32 cellular contexts compared by ENCODE assay signal in the genomic region with DNA sequence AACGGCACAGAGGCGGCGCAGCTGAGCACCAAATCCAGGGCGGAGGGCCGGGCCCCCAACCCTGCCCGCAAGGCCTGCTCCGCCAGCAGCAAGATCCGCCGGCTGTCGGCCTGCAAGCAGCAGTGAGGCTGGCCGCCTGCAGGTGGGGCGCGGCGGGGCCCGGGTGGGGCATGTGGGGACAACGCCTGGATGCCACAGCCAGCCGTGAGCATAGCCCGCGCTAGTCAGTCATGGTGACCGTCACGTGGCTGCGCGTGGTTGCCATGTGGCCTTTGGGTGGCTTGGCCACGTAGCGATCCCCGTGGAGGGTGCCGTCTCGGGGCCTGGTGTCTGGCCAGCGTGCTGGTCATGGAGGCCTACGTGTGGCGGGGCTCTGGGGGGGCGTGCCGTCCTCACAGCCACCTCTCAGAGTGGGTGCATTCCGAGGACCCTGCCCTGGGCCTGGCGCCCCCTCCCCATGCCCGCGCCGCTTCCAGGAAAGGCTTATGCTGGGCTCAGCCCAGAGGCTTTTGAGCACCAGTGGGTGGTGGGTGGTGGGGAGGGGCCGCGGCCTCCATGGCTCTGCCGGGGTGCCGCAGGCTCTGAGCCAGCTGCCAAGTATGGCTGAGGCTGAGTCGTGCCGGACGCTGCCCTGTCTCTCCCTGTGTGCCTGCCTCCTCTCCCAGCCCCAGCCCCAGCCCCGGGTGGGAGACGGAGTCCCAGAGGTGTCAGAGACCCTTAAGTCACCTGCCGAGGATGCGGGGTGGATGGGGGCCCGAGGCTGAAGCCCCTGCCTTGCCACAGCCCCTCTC. TPM values are rescaled to one million over a fixed set of nuclear protein-coding genes. Genes with fewer than 3 reads are reported as not detected.
"Had no signal": no experiment of that assay in that cellular context is flagged by ENCODE, and none has a peak within 500 bp of the region (broad histone marks: within the 10 kb centered on the region; RNA-seq: fewer than 3 reads in every experiment).

No MANE protein-coding gene starts in this region.

- H3K4me3 ChIP-seq: body of pancreas, esophagus squamous epithelium, gastrocnemius medialis, hepatocyte, pancreas, prostate gland, sigmoid colon, stomach, thyroid gland, upper lobe of right lung had no signal

- H3K27me3 Mint-ChIP-seq: activated CD4-positive, alpha-beta memory T cell treated with anti-CD3 and anti-CD28 coated beads, Interleukin-2, amount 10 ng/mL, durations not matched to agents 7 days and 5 days; activated CD4-positive, alpha-beta T cell treated with anti-CD3 and anti-CD28 coated beads, Interleukin-2, amount 10 ng/mL, durations not matched to agents 7 days and 5 days; naive B cell; stimulated activated memory B cell treated with anti-CD40 and anti-IgM and Interleukin-4, amounts not matched to agents 10 μg/mL and 1 μg/mL and 100 μg/mL, for 72 hours had no signal

- H3K4me1 Mint-ChIP-seq: activated CD4-positive, alpha-beta memory T cell treated with anti-CD3 and anti-CD28 coated beads, Interleukin-2, amount 10 ng/mL, durations not matched to agents 7 days and 5 days; activated CD4-positive, alpha-beta T cell treated with anti-CD3 and anti-CD28 coated beads, Interleukin-2, amount 10 ng/mL, durations not matched to agents 7 days and 5 days; naive B cell; stimulated activated memory B cell treated with anti-CD40 and anti-IgM and Interleukin-4, amounts not matched to agents 10 μg/mL and 1 μg/mL and 100 μg/mL, for 72 hours had no signal

- H3K9me3 Mint-ChIP-seq: activated CD4-positive, alpha-beta memory T cell treated with anti-CD3 and anti-CD28 coated beads, Interleukin-2, amount 10 ng/mL, durations not matched to agents 7 days and 5 days; activated CD4-positive, alpha-beta T cell treated with anti-CD3 and anti-CD28 coated beads, Interleukin-2, amount 10 ng/mL, durations not matched to agents 7 days and 5 days; activated naive CD4-positive, alpha-beta T cell treated with anti-CD3 and anti-CD28 coated beads, Interleukin-2, amount 50 U/mL, for 72 hours; activated T-helper 2 cell treated with anti-CD3 and anti-CD28 coated beads, Interferon-gamma antibody, Interleukin-2, Interleukin-4, amounts not matched to agents 10 μg/mL and 5 μg/mL and 100 μg/mL, durations not matched to agents 14 hours and 24 hours and 36 hours; mesothelial cell of epicardium; naive B cell; nephron progenitor cell; stimulated activated memory B cell treated with anti-CD40 and anti-IgM and Interleukin-4, amounts not matched to agents 10 μg/mL and 1 μg/mL and 100 μg/mL, for 72 hours had no signal

- H3K27ac Mint-ChIP-seq: activated CD4-positive, alpha-beta memory T cell treated with anti-CD3 and anti-CD28 coated beads, Interleukin-2, amount 10 ng/mL, durations not matched to agents 7 days and 5 days; activated CD4-positive, alpha-beta T cell treated with anti-CD3 and anti-CD28 coated beads, Interleukin-2, amount 10 ng/mL, durations not matched to agents 7 days and 5 days; activated naive CD4-positive, alpha-beta T cell treated with anti-CD3 and anti-CD28 coated beads, Interleukin-2, amount 50 U/mL, for 72 hours; activated T-helper 2 cell treated with anti-CD3 and anti-CD28 coated beads, Interferon-gamma antibody, Interleukin-2, Interleukin-4, amounts not matched to agents 10 μg/mL and 5 μg/mL and 100 μg/mL, durations not matched to agents 14 hours and 24 hours and 36 hours; mesothelial cell of epicardium; nephron progenitor cell; stimulated activated memory B cell treated with anti-CD40 and anti-IgM and Interleukin-4, amounts not matched to agents 10 μg/mL and 1 μg/mL and 100 μg/mL, for 72 hours had no signal

- H3K27ac ChIP-seq: body of pancreas, epithelial cell of prostate, esophagus squamous epithelium, gastrocnemius medialis, hepatocyte, pancreas, prostate gland, sigmoid colon, thyroid gland, upper lobe of right lung had no signal

- H3K4me1 ChIP-seq: prostate gland, upper lobe of right lung had no signal

- H3K27me3 ChIP-seq: body of pancreas, esophagus squamous epithelium, gastrocnemius medialis, hepatocyte, pancreas, sigmoid colon, stomach, thyroid gland, upper lobe of right lung had no signal

- ATAC-seq: activated naive CD4-positive, alpha-beta T cell treated with anti-CD3 and anti-CD28 coated beads, Interleukin-2, amount 50 U/mL, for 72 hours; body of pancreas; gastrocnemius medialis; left cardiac atrium; pancreas; stimulated activated memory B cell treated with anti-CD40 and anti-IgM and Interleukin-4, amounts not matched to agents 10 μg/mL and 1 μg/mL and 100 μg/mL, for 72 hours; upper lobe of right lung had no signal

- H2AFZ ChIP-seq: hepatocyte had no signal

- H3K4me3 Mint-ChIP-seq: activated CD4-positive, alpha-beta memory T cell treated with anti-CD3 and anti-CD28 coated beads, Interleukin-2, amount 10 ng/mL, durations not matched to agents 7 days and 5 days; activated CD4-positive, alpha-beta T cell treated with anti-CD3 and anti-CD28 coated beads, Interleukin-2, amount 10 ng/mL, durations not matched to agents 7 days and 5 days; mesothelial cell of epicardium; naive B cell; nephron progenitor cell; stimulated activated memory B cell treated with anti-CD40 and anti-IgM and Interleukin-4, amounts not matched to agents 10 μg/mL and 1 μg/mL and 100 μg/mL, for 72 hours had no signal

- H3K9me3 ChIP-seq: body of pancreas, esophagus squamous epithelium, gastrocnemius medialis, pancreas, prostate gland, sigmoid colon, stomach, thyroid gland, upper lobe of right lung had no signal

- H3K36me3 Mint-ChIP-seq: activated naive CD4-positive, alpha-beta T cell treated with anti-CD3 and anti-CD28 coated beads, Interleukin-2, amount 50 U/mL, for 72 hours; naive B cell had no signal

- H3K4me2 ChIP-seq: hepatocyte had no signal

- DNase-seq: activated CD4-positive, alpha-beta memory T cell treated with anti-CD3 and anti-CD28 coated beads, Interleukin-2, amount 10 ng/mL, durations not matched to agents 7 days and 5 days; activated CD4-positive, alpha-beta T cell treated with anti-CD3 and anti-CD28 coated beads for 1 hour; activated CD4-positive, alpha-beta T cell treated with anti-CD3 and anti-CD28 coated beads, Interleukin-2, amount 10 ng/mL, durations not matched to agents 7 days and 5 days; activated T-cell treated with anti-CD3 and anti-CD28 coated beads, Interleukin-2, amount 50 U/mL, for 48 hours; anterior cingulate cortex; body of pancreas; dermis blood vessel endothelial cell; effector CD4-positive, alpha-beta T cell; esophagus squamous epithelium; gastrocnemius medialis; left cardiac atrium; mammary epithelial cell; naive B cell; nephron progenitor cell; pancreas; retina; sigmoid colon; small intestine; stimulated activated CD4-positive, alpha-beta T cell treated with anti-CD3 and anti-CD28 coated beads, Interleukin-1b, Interleukin-23, amount 100 ng/mL, for 48 hours; stimulated activated CD4-positive, alpha-beta T cell treated with anti-CD3 and anti-CD28 coated beads, Interleukin-4, amount 100 ng/mL, for 4 hours; stimulated activated CD8-positive, alpha-beta memory T cell treated with anti-CD3 and anti-CD28 coated beads, Interleukin-4, amount 100 ng/mL, for 48 hours; T-helper 2 cell; thyroid gland; upper lobe of right lung had no signal

RNA-seq across cellular contexts. Expression of gene CBARP, which starts 11.1 kb away (rescaled TPM):
- total RNA-seq: activated CD4-positive, alpha-beta T cell treated with anti-CD3 and anti-CD28 coated beads, Interleukin-2, amount 10 ng/mL, durations not matched to agents 7 days and 5 days had no signal
